In the genomic region with DNA sequence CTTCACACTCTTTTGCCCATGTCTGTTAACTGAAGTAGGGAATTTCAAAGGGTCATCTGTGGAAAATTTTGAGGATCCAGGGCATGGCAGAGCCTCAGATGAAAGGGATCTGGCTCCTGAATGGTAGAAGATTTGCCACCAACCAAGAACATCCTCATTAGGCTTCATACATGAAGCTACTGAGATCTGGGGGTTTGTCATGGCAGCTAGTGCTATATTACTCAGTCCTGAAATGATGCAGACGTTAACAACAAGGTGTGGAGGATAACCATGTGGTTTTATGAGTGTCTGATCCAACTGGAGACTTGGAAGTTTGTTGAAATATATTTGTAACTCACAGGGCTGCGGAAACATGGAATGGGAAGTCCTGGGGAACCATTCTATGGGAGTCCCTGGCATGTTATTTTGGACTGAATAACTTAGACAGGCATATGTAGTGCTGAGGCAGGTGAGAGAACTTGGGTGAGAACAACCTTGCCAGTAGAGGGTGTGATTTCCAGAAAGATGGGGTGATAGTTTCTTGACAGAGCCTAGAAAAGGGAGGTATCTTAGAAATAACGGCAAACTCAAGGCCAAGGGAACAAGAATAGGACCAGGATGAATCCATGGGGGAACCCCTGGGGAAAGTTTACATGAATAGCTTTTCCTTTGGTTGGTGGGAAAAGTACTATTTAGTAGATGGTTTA, we compare ENCODE assay signal across 15 cellular contexts.
"Had no signal": no experiment of that assay in that cellular context is flagged by ENCODE, and none has a peak within 500 bp of the region (broad histone marks: within the 10 kb centered on the region; RNA-seq: fewer than 3 reads in every experiment).

No MANE protein-coding gene starts in this region.

- H3K4me1 ChIP-seq: adrenal gland, colonic mucosa, spleen, thyroid gland had no signal

- H3K9me3 ChIP-seq: adrenal gland, colonic mucosa, spleen, thyroid gland had no signal

- H3K27ac ChIP-seq: adrenal gland, colonic mucosa, spleen, thyroid gland had no signal

- H3K27ac Mint-ChIP-seq: activated CD4-positive, alpha-beta memory T cell treated with anti-CD3 and anti-CD28 coated beads for 36 hours; activated CD8-positive, alpha-beta memory T cell treated with anti-CD3 and anti-CD28 coated beads, Interleukin-2, amount 10 ng/mL, durations not matched to agents 7 days and 5 days; activated naive CD4-positive, alpha-beta T cell treated with anti-CD3 and anti-CD28 coated beads, Interleukin-2, amount 50 U/mL, for 24 hours; nephron progenitor cell had no signal

- H3K36me3 Mint-ChIP-seq: activated CD4-positive, alpha-beta memory T cell treated with anti-CD3 and anti-CD28 coated beads for 36 hours; activated naive CD4-positive, alpha-beta T cell treated with anti-CD3 and anti-CD28 coated beads, Interleukin-2, amount 50 U/mL, for 24 hours had no signal

- H3K27me3 ChIP-seq: colonic mucosa had no signal

- ATAC-seq: activated CD8-positive, alpha-beta memory T cell treated with anti-CD3 and anti-CD28 coated beads, Interleukin-2, amount 10 ng/mL, durations not matched to agents 7 days and 5 days; left ventricle myocardium superior; sciatic nerve had no signal

- H3K4me1 Mint-ChIP-seq: activated CD8-positive, alpha-beta memory T cell treated with anti-CD3 and anti-CD28 coated beads, Interleukin-2, amount 10 ng/mL, durations not matched to agents 7 days and 5 days; activated naive CD4-positive, alpha-beta T cell treated with anti-CD3 and anti-CD28 coated beads, Interleukin-2, amount 50 U/mL, for 24 hours; nephron progenitor cell had no signal

- H3K4me3 ChIP-seq: adrenal gland, colonic mucosa, spleen, thyroid gland had no signal

- H3K36me3 ChIP-seq: adrenal gland, colonic mucosa, spleen, thyroid gland had no signal

- DNase-seq: activated CD4-positive, alpha-beta memory T cell treated with anti-CD3 and anti-CD28 coated beads for 36 hours; activated CD4-positive, alpha-beta T cell treated with anti-CD3 and anti-CD28 coated beads for 1 hour; activated CD8-positive, alpha-beta memory T cell treated with anti-CD3 and anti-CD28 coated beads, Interleukin-2, amount 10 ng/mL, durations not matched to agents 7 days and 5 days; activated T-cell treated with anti-CD3 and anti-CD28 coated beads, Interleukin-2, amount 50 U/mL, for 1 hour; adrenal gland; caudate nucleus; colonic mucosa; glutamatergic neuron; hypothalamus; left ventricle myocardium superior; nephron progenitor cell; spleen; thyroid gland had no signal

- H3K9me3 Mint-ChIP-seq: activated naive CD4-positive, alpha-beta T cell treated with anti-CD3 and anti-CD28 coated beads, Interleukin-2, amount 50 U/mL, for 24 hours had no signal

- H3K4me3 Mint-ChIP-seq: activated CD4-positive, alpha-beta memory T cell treated with anti-CD3 and anti-CD28 coated beads for 36 hours; activated CD8-positive, alpha-beta memory T cell treated with anti-CD3 and anti-CD28 coated beads, Interleukin-2, amount 10 ng/mL, durations not matched to agents 7 days and 5 days; activated naive CD4-positive, alpha-beta T cell treated with anti-CD3 and anti-CD28 coated beads, Interleukin-2, amount 50 U/mL, for 24 hours; nephron progenitor cell had no signal
